Comparison of ENCODE assay signal across 12 cellular contexts in genomic region chr20:19981091-19981490, GRCh38. TPM values are rescaled to one million over a fixed set of nuclear protein-coding genes. Genes with fewer than 3 reads are reported as not detected.
DNase-seq lines count a peak whose midpoint lies in the region; ATAC-seq, FAIRE-seq and TF ChIP-seq lines count a peak whose summit lies in the region.
"Had no signal": no experiment of that assay in that cellular context is flagged by ENCODE, and none has a peak within 500 bp of the region (broad histone marks: within the 10 kb centered on the region; RNA-seq: fewer than 3 reads in every experiment).

No MANE protein-coding gene starts in this region.

- intact Hi-C loops in esophagus muscularis mucosa (cut with DNase I) = no loop called here

- H3K9me3 Mint-ChIP-seq in osteocyte (ENCODE audit: unreplicated experiment) = no peaks in the 10 kb centered on the region
- H3K9me3 Mint-ChIP-seq: activated naive CD8-positive, alpha-beta T cell treated with anti-CD3 and anti-CD28 coated beads, Interleukin-2, amount 50 U/mL, for 24 hours had no signal

- peak; percentile 64 for DNase-seq in Daoy (ENCODE audit: low read depth)
- peak; percentile 76 for DNase-seq in RCC 7860 (ENCODE audit: low spot score)
- no peak for DNase-seq in esophagus muscularis mucosa (ENCODE audit: extremely low spot score)
- DNase-seq in osteocyte (ENCODE audit: extremely low spot score, unreplicated experiment) = no peak
- DNase-seq in NCI-H2107 (lab: John Stamatoyannopoulos, UW) = no peak
- DNase-seq in NCI-H524 treated with DMSO at 0.1 percent for 48 hours (lab: John Stamatoyannopoulos, UW) = no peak
- DNase-seq in NCI-H524 (lab: John Stamatoyannopoulos, UW) = no peak
- DNase-seq: activated naive CD8-positive, alpha-beta T cell treated with anti-CD3 and anti-CD28 coated beads, Interleukin-2, amount 50 U/mL, for 24 hours; NCI-H2029; SHP77 treated with DMSO at 0.1 percent for 48 hours had no signal

- ATAC-seq in HG02642 (IDR thresholded peaks at IDR 0.05; ENCODE audit: poor library complexity, unreplicated experiment) = no peak
- ATAC-seq: activated naive CD8-positive, alpha-beta T cell treated with anti-CD3 and anti-CD28 coated beads, Interleukin-2, amount 50 U/mL, for 24 hours had no signal

- TF ChIP-seq EP300 in esophagus muscularis mucosa (IDR thresholded peaks at IDR 0.05) = no peak

- H3K27me3 ChIP-seq in esophagus muscularis mucosa = no peaks in the 10 kb centered on the region

- H3K4me3 Mint-ChIP-seq in osteocyte (ENCODE audit: unreplicated experiment) = no peak overlapping the region
- H3K4me3 Mint-ChIP-seq: activated naive CD8-positive, alpha-beta T cell treated with anti-CD3 and anti-CD28 coated beads, Interleukin-2, amount 50 U/mL, for 24 hours had no signal

- H3K27ac ChIP-seq in esophagus muscularis mucosa (replicated peaks in 1 of 4) = peak overlapping the region; percentile 13 to 93 (median 54)

- H3K4me3 ChIP-seq in esophagus muscularis mucosa = no peak overlapping the region

- no peaks in the 10 kb centered on the region for H3K9me3 ChIP-seq in esophagus muscularis mucosa

- peak; percentile 88 for FAIRE-seq in RCC 7860 (lab: Jason Lieb, UNC)
- FAIRE-seq: GM18507 had no signal

- no peak for TF ChIP-seq POLR2A in esophagus muscularis mucosa (IDR thresholded peaks at IDR 0.05; ENCODE audit: low read depth)

- H3K36me3 ChIP-seq in esophagus muscularis mucosa = peaks cover 0 to 8% (median 3%) of the 10 kb centered on the region in 4 donors

- no peaks in the 10 kb centered on the region for H3K27me3 Mint-ChIP-seq in osteocyte (ENCODE audit: unreplicated experiment)
- H3K27me3 Mint-ChIP-seq: activated naive CD8-positive, alpha-beta T cell treated with anti-CD3 and anti-CD28 coated beads, Interleukin-2, amount 50 U/mL, for 24 hours had no signal

- H3K4me1 ChIP-seq in esophagus muscularis mucosa = peaks cover 79 to 95% (median 83%) of the 10 kb centered on the region in 4 donors

- 89% methylated on average over 7 of the region's 7 CpGs for WGBS in esophagus muscularis mucosa

- peaks cover 55% of the 10 kb centered on the region for H3K4me1 Mint-ChIP-seq in osteocyte (ENCODE audit: unreplicated experiment)

- H3K36me3 Mint-ChIP-seq in osteocyte (ENCODE audit: unreplicated experiment) = peaks cover 6% of the 10 kb centered on the region

- TF ChIP-seq CTCF in esophagus muscularis mucosa (IDR thresholded peaks at IDR 0.05) (no peak), osteocyte (IDR thresholded peaks at IDR 0.05) (no peak)

- peak overlapping the region; percentile 20 for H3K27ac Mint-ChIP-seq in osteocyte (ENCODE audit: unreplicated experiment)
- H3K27ac Mint-ChIP-seq: activated naive CD8-positive, alpha-beta T cell treated with anti-CD3 and anti-CD28 coated beads, Interleukin-2, amount 50 U/mL, for 24 hours had no signal

RNA-seq across cellular contexts. Expression of gene NAA20, which starts 36.1 kb away (rescaled TPM):
- total RNA-seq in Daoy (2014; rRNA removed; shearing (Covaris generic)) = 64.5 and 72.8 TPM in 2 replicates
- total RNA-seq in esophagus muscularis mucosa (10 to 100 TPM; 29.5 to 38.5 (median 34.8) TPM), osteocyte (49.6 and 50.6 TPM in 2 replicates)

Comparison
In these comparisons a context has a peak if more than half of its experiments do, and no peak if none do; other contexts are left out.
1. DNase-seq: peak in Daoy (single experiment) and RCC 7860 (single experiment); none in esophagus muscularis mucosa (single experiment), osteocyte (single experiment), NCI-H2107 (single experiment), NCI-H524 treated with DMSO at 0.1 percent for 48 hours (single experiment) and NCI-H524 (0 of 2).